ENCODE assay signal across 25 cellular contexts in the genomic region with DNA sequence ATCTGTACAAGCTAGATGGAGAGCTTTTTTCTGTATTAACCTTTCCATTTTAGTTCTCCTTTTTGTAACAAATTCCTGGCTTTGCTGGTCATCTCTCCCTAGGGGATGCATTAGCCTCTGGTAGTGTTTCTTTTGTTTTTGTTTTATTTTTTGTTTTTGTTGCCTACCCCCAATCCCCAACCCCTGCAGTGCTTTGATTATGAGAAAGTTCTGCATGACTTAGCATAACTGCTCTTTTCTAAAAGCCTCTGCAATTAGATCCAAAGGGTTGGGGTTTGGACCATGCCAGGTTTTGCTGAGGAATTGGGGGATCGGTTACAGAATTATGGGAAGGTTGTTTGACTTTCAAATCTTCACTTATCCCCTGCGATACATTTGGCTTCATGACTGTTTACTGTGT.
DNase-seq lines count a peak whose midpoint lies in the region; ATAC-seq and TF ChIP-seq lines count a peak whose summit lies in the region.
"Had no signal": no experiment of that assay in that cellular context is flagged by ENCODE, and none has a peak within 500 bp of the region (broad histone marks: within the 10 kb centered on the region; RNA-seq: fewer than 3 reads in every experiment).

No MANE protein-coding gene starts in this region.

- H3K36me3 ChIP-seq in HEK293 (ENCODE audit: control insufficient read depth in 2 of 2, insufficient read depth in 1 of 2, low read length in 2 of 2) (no peaks in the 10 kb centered on the region), NT2/D1 (ENCODE audit: insufficient read depth, insufficient read length, low read length) (no peaks in the 10 kb centered on the region), testis (ENCODE audit: low read depth, missing control alignments) (no peaks in the 10 kb centered on the region)
- H3K36me3 ChIP-seq: esophagus squamous epithelium, ovary, stomach, uterus had no signal

- H3K4me1 ChIP-seq in HEK293 (ENCODE audit: control insufficient read depth, insufficient read depth, low read length) (peaks cover 15% of the 10 kb centered on the region), NT2/D1 (ENCODE audit: insufficient read depth, insufficient read length) (no peaks in the 10 kb centered on the region), testis (no peaks in the 10 kb centered on the region)
- H3K4me1 ChIP-seq: esophagus squamous epithelium, stomach, uterus had no signal

- DNase-seq in NT2/D1 (ENCODE audit: low read depth, low spot score), result peak; percentile 23
- peak; percentile 22 for DNase-seq in fibroblast of the aortic adventitia (ENCODE audit: low read depth)
- DNase-seq in smooth muscle cell of the brain vasculature (ENCODE audit: low read depth, low spot score), result peak; percentile 57
- DNase-seq in testis, result no peak
- DNase-seq: activated CD4-positive, CD25-positive, alpha-beta regulatory T cell treated with anti-CD3 and anti-CD28 coated beads, Interleukin-2, amount 50 U/mL, for 72 hours; Calu3; caudate nucleus; effector CD4-positive, alpha-beta T cell; esophagus squamous epithelium; GDM1; IMR-90; MM.1S; NCI-H2029 treated with DMSO at 0.1 percent for 48 hours; ovary; PC-3; stimulated activated CD4-positive, alpha-beta T cell treated with anti-CD3 and anti-CD28 coated beads, Interleukin-2, amount 100 ng/mL, for 48 hours; stomach; uterus had no signal

- H3K27me3 ChIP-seq in NT2/D1 (ENCODE audit: insufficient read depth, insufficient read length) (no peaks in the 10 kb centered on the region), testis (no peaks in the 10 kb centered on the region)
- H3K27me3 ChIP-seq: esophagus squamous epithelium, ovary, uterus had no signal

- POLR2A ChIA-PET in HEK293 (lab: Yijun Ruan, JAX), result no interaction called here

- H3K27ac ChIP-seq in HEK293 (ENCODE audit: extremely low read depth, low read depth, low read length) (no peak overlapping the region), testis (no peak overlapping the region)
- H3K27ac ChIP-seq: esophagus squamous epithelium, ovary, SK-N-MC, stomach, uterus had no signal

- H3K9ac ChIP-seq in NT2/D1 (ENCODE audit: insufficient read length, low read depth), result no peak overlapping the region

- CTCF ChIA-PET in HEK293 (lab: Yijun Ruan, JAX), result no interaction called here

- TF ChIP-seq CTCF in HEK293 (tag by site-specific recombination; IDR thresholded peaks at IDR 0.05) (no peak), fibroblast of the aortic adventitia (IDR thresholded peaks at IDR 0.05; ENCODE audit: insufficient read depth, low read length) (no peak), testis (IDR thresholded peaks at IDR 0.05) (no peak)

- intact Hi-C loops in testis (cut with DNase I; ENCODE audit: low total_unique reads), result no loop called here

- no peak for ATAC-seq in GM18511 (IDR thresholded peaks at IDR 0.05; ENCODE audit: unreplicated experiment)
- no peak for ATAC-seq in HG02970 (IDR thresholded peaks at IDR 0.05; ENCODE audit: low FRiP score, unreplicated experiment)
- ATAC-seq: activated T-helper 17 cell treated with anti-CD3 and anti-CD28 coated beads, Interleukin-2, amount 50 U/mL, for 72 hours; GM12878; PC-3 had no signal

- H3K4me3 ChIP-seq in HEK293 (ENCODE audit: low read depth, low read length) (no peak overlapping the region), NT2/D1 (ENCODE audit: insufficient read length, low read depth) (no peak overlapping the region), fibroblast of the aortic adventitia (ENCODE audit: low read depth, low read length) (no peak overlapping the region), testis (no peak overlapping the region)
- H3K4me3 ChIP-seq: esophagus squamous epithelium, GM12878, lung, ovary, SK-N-MC, stomach, uterus had no signal

- no peaks in the 10 kb centered on the region for H3K9me3 ChIP-seq in HEK293 (ENCODE audit: control insufficient read depth, insufficient read depth, low read depth, low read length)
- H3K9me3 ChIP-seq in NT2/D1 (ENCODE audit: insufficient read depth, low read length), result no peaks in the 10 kb centered on the region
- H3K9me3 ChIP-seq in testis, result no peaks in the 10 kb centered on the region
- H3K9me3 ChIP-seq: esophagus squamous epithelium, ovary, stomach, uterus had no signal

- TF ChIP-seq POLR2A in testis (IDR thresholded peaks at IDR 0.05), result no peak

- WGBS in testis, 2 donors, result 57 to 77% methylated on average over 2 of the region's 2 CpGs

TF ChIP-seq in HEK293, 187 proteins besides CTCF, POLR2A, EP300 and RAD21 (continues in another document):
- TF ChIP-seq ZIC2 (tag by site-specific recombination; IDR thresholded peaks at IDR 0.05), result peak; percentile 37; the same call in 1 of the 2 replicates
- TF ChIP-seq ZNF501 (tag by site-specific recombination; IDR thresholded peaks at IDR 0.05), result no peak
- TF ChIP-seq, protein P1, sequence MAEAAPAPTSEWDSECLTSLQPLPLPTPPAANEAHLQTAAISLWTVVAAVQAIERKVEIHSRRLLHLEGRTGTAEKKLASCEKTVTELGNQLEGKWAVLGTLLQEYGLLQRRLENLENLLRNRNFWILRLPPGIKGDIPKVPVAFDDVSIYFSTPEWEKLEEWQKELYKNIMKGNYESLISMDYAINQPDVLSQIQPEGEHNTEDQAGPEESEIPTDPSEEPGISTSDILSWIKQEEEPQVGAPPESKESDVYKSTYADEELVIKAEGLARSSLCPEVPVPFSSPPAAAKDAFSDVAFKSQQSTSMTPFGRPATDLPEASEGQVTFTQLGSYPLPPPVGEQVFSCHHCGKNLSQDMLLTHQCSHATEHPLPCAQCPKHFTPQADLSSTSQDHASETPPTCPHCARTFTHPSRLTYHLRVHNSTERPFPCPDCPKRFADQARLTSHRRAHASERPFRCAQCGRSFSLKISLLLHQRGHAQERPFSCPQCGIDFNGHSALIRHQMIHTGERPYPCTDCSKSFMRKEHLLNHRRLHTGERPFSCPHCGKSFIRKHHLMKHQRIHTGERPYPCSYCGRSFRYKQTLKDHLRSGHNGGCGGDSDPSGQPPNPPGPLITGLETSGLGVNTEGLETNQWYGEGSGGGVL (tag by site-specific recombination; IDR thresholded peaks at IDR 0.05), result no peak
- TF ChIP-seq GLI4 (tag by site-specific recombination; IDR thresholded peaks at IDR 0.05), result no peak
- TF ChIP-seq WT1 (tag by site-specific recombination; IDR thresholded peaks at IDR 0.05), result no peak
- no peak for TF ChIP-seq ZNF544 (tag by site-specific recombination; IDR thresholded peaks at IDR 0.05)
- TF ChIP-seq FEZF1 (tag by site-specific recombination; IDR thresholded peaks at IDR 0.05), result peak; percentile 88
- TF ChIP-seq, protein P2, sequence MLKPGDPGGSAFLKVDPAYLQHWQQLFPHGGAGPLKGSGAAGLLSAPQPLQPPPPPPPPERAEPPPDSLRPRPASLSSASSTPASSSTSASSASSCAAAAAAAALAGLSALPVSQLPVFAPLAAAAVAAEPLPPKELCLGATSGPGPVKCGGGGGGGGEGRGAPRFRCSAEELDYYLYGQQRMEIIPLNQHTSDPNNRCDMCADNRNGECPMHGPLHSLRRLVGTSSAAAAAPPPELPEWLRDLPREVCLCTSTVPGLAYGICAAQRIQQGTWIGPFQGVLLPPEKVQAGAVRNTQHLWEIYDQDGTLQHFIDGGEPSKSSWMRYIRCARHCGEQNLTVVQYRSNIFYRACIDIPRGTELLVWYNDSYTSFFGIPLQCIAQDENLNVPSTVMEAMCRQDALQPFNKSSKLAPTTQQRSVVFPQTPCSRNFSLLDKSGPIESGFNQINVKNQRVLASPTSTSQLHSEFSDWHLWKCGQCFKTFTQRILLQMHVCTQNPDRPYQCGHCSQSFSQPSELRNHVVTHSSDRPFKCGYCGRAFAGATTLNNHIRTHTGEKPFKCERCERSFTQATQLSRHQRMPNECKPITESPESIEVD (tag by site-specific recombination; IDR thresholded peaks at IDR 0.05), result peak; percentile 56
- TF ChIP-seq ZNF629 (tag by site-specific recombination; IDR thresholded peaks at IDR 0.05), result no peak
- no peak for TF ChIP-seq ZNF24 (tag by site-specific recombination; IDR thresholded peaks at IDR 0.05)
- TF ChIP-seq KLF16 (tag by site-specific recombination; IDR thresholded peaks at IDR 0.05), result no peak
- TF ChIP-seq ZNF248 (tag by site-specific recombination; IDR thresholded peaks at IDR 0.05), result no peak
- TF ChIP-seq ZNF155 (tag by site-specific recombination; IDR thresholded peaks at IDR 0.05), result no peak
- no peak for TF ChIP-seq ZNF423 (tag by site-specific recombination; IDR thresholded peaks at IDR 0.05)
